ENCODE assay signal across 12 cellular contexts in the genomic region with DNA sequence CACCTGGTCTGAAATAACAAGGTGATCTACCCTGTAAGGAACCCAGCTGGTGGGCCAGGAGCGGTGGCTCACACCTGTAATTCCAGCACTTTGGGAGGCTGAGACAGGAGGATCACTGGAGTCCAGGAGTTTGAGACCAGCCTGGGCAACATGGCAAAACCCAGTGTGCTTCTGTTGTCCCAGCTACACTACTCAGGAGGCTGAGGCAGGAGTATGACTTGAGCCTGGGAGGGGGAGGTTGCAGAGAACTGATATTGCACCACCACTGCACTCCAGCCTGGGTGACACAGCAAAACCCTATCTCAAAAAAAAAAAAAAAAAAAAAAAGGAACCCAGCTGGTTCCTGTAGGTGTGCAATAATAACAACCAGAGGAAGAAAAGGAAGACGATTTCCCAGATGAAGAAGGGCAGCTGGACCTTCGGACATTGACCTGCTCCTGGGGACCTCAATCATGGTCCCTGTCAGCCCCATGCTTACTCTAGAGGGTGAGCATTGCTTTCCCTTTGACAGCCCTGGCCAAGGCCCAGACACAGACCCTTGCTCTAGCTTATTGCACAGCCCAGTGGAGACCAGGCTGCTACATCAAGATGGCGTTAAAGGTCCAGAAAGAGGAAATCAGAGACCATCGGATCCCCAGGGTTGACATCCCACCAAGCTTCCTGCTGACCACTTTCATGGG. TPM values are rescaled to one million over a fixed set of nuclear protein-coding genes. Genes with fewer than 3 reads are reported as not detected.
DNase-seq lines count a peak whose midpoint lies in the region; ATAC-seq and TF ChIP-seq lines count a peak whose summit lies in the region.
"Had no signal": no experiment of that assay in that cellular context is flagged by ENCODE, and none has a peak within 500 bp of the region (broad histone marks: within the 10 kb centered on the region; RNA-seq: fewer than 3 reads in every experiment).

No MANE protein-coding gene starts in this region.

- TF ChIP-seq CTCF in Caco-2 (IDR thresholded peaks at IDR 0.05; ENCODE audit: insufficient read depth in 1 of 2, low read depth in 1 of 2, low read length in 1 of 2, severe bottlenecking in 1 of 2, unreplicated experiment in 1 of 2) = no peak

- no peaks in the 10 kb centered on the region for H3K27me3 ChIP-seq in Caco-2 (replicated peaks; ENCODE audit: control insufficient read depth, insufficient read depth, low read length)
- H3K27me3 ChIP-seq: tibial nerve had no signal

- H3K4me3 Mint-ChIP-seq in Caco-2 (ENCODE audit: unreplicated experiment) = peak overlapping the region; percentile 61
- peak overlapping the region; percentile 43 for H3K4me3 Mint-ChIP-seq in dendritic cell treated with granulocyte-macrophage colony-stimulating factor and Interleukin-4, amounts not matched to agents 40 ng/mL and 50 ng/mL, for 4 days
- H3K4me3 Mint-ChIP-seq in natural killer cell treated with Interleukin-12 subunit alpha and Interleukin-12 subunit beta and Interleukin-15 and Interleukin-18, amount 100 ng/mL, for 72 hours = no peak overlapping the region

- H3K27me3 Mint-ChIP-seq in Caco-2 (ENCODE audit: insufficient read depth, unreplicated experiment) = no peaks in the 10 kb centered on the region
- H3K27me3 Mint-ChIP-seq in dendritic cell treated with granulocyte-macrophage colony-stimulating factor and Interleukin-4, amounts not matched to agents 40 ng/mL and 50 ng/mL, for 4 days = no peaks in the 10 kb centered on the region
- peaks cover 9 to 15% of the 10 kb centered on the region in 2 donors for H3K27me3 Mint-ChIP-seq in natural killer cell treated with Interleukin-12 subunit alpha and Interleukin-12 subunit beta and Interleukin-15 and Interleukin-18, amount 100 ng/mL, for 72 hours

- BruUV-seq in Caco-2 (replicated peaks; lab: Mats Ljungman, UMichigan) = no TSS peak

- peaks cover 35% of the 10 kb centered on the region for H3K4me1 ChIP-seq in Caco-2

- peaks cover 12% of the 10 kb centered on the region for H3K36me3 ChIP-seq in Caco-2 (ENCODE audit: control insufficient read depth, insufficient read depth, low read length)

- CTCF ChIA-PET in Caco-2 (lab: Charles Lee) = interaction anchor here (0.6 to 2.2 kb wide), 2 partner anchors 10 to 332 kb away, joined by 4 to 36 read pairs; no protein-coding TSS in a partner anchor

- H3K9me3 ChIP-seq in Caco-2 = no peaks in the 10 kb centered on the region
- H3K9me3 ChIP-seq: tibial nerve had no signal

- intact Hi-C loops in Caco-2 (cut with micrococcal nuclease; ENCODE audit: unreplicated experiment) = loop anchor here (1.0 kb wide), 2 partner anchors 10 to 108 kb away; a partner anchor contains a TSS
- intact Hi-C loops in dendritic cell treated with granulocyte-macrophage colony-stimulating factor and Interleukin-4, amounts not matched to agents 40 ng/mL and 50 ng/mL, for 4 days (cut with micrococcal nuclease) = loop anchor here (2.0 kb wide), 1 partner anchor 15 kb away; no protein-coding TSS in a partner anchor

- peak; percentile 34 to 40 for ATAC-seq in natural killer cell treated with Interleukin-12 subunit alpha and Interleukin-12 subunit beta and Interleukin-15 and Interleukin-18, amount 100 ng/mL, for 72 hours
- no peak for ATAC-seq in HG03378 (IDR thresholded peaks at IDR 0.05; ENCODE audit: unreplicated experiment)
- no peak for ATAC-seq in HG02588 (IDR thresholded peaks at IDR 0.05; ENCODE audit: unreplicated experiment)

- no peak overlapping the region for H3K4me3 ChIP-seq in Caco-2 (ENCODE audit: low read depth, low read length)
- H3K4me3 ChIP-seq: tibial nerve had no signal

- peak overlapping the region; percentile 90 for H3K27ac Mint-ChIP-seq in Caco-2 (ENCODE audit: unreplicated experiment)
- peak overlapping the region; percentile 83 for H3K27ac Mint-ChIP-seq in dendritic cell treated with granulocyte-macrophage colony-stimulating factor and Interleukin-4, amounts not matched to agents 40 ng/mL and 50 ng/mL, for 4 days
- peak overlapping the region in 1 of 2 donors; percentile 33 for H3K27ac Mint-ChIP-seq in natural killer cell treated with Interleukin-12 subunit alpha and Interleukin-12 subunit beta and Interleukin-15 and Interleukin-18, amount 100 ng/mL, for 72 hours

- DNase-seq in Caco-2 (peak; percentile 69 to 78), NOMO-1 treated with dmso at 0.1 percent for 144 hours (lab: John Stamatoyannopoulos, UW; ENCODE audit: unreplicated experiment) (peak; percentile 37), NCI-H1930 (lab: John Stamatoyannopoulos, UW) (no peak), middle frontal gyrus (ENCODE audit: extremely low spot score, low spot score) (no peak)
- DNase-seq in natural killer cell treated with Interleukin-12 subunit alpha and Interleukin-12 subunit beta and Interleukin-15 and Interleukin-18, amount 100 ng/mL, for 72 hours (ENCODE audit: low spot score) = no peak
- DNase-seq: NCI-H1436 treated with DMSO at 0.1 percent for 48 hours; RPMI8226; stimulated activated CD4-positive, alpha-beta T cell treated with anti-CD3 and anti-CD28 coated beads, Interleukin-2, amount 100 ng/mL, for 48 hours had no signal

- POLR2A ChIA-PET in Caco-2 (lab: Charles Lee) = interaction anchor here (0.8 to 5.4 kb wide), 4 partner anchors 10 to 103 kb away, joined by 3 to 99 read pairs (median 13); no protein-coding TSS in a partner anchor

- H3K4me1 Mint-ChIP-seq in Caco-2 (ENCODE audit: low read depth, unreplicated experiment) = peaks cover 21% of the 10 kb centered on the region
- peaks cover 72% of the 10 kb centered on the region for H3K4me1 Mint-ChIP-seq in dendritic cell treated with granulocyte-macrophage colony-stimulating factor and Interleukin-4, amounts not matched to agents 40 ng/mL and 50 ng/mL, for 4 days (ENCODE audit: low read depth)
- peaks cover 23 to 27% of the 10 kb centered on the region in 2 donors for H3K4me1 Mint-ChIP-seq in natural killer cell treated with Interleukin-12 subunit alpha and Interleukin-12 subunit beta and Interleukin-15 and Interleukin-18, amount 100 ng/mL, for 72 hours (ENCODE audit: low read depth in 2 of 2)

- peaks cover 53% of the 10 kb centered on the region for H3K36me3 Mint-ChIP-seq in Caco-2 (ENCODE audit: insufficient read depth, unreplicated experiment)
- H3K36me3 Mint-ChIP-seq in dendritic cell treated with granulocyte-macrophage colony-stimulating factor and Interleukin-4, amounts not matched to agents 40 ng/mL and 50 ng/mL, for 4 days (ENCODE audit: low read depth) = peaks cover 25% of the 10 kb centered on the region
- peaks cover 6% of the 10 kb centered on the region for H3K36me3 Mint-ChIP-seq in natural killer cell treated with Interleukin-12 subunit alpha and Interleukin-12 subunit beta and Interleukin-15 and Interleukin-18, amount 100 ng/mL, for 72 hours

- no peaks in the 10 kb centered on the region for H3K9me3 Mint-ChIP-seq in Caco-2 (ENCODE audit: unreplicated experiment)
- H3K9me3 Mint-ChIP-seq in dendritic cell treated with granulocyte-macrophage colony-stimulating factor and Interleukin-4, amounts not matched to agents 40 ng/mL and 50 ng/mL, for 4 days = no peaks in the 10 kb centered on the region
- no peaks in the 10 kb centered on the region for H3K9me3 Mint-ChIP-seq in natural killer cell treated with Interleukin-12 subunit alpha and Interleukin-12 subunit beta and Interleukin-15 and Interleukin-18, amount 100 ng/mL, for 72 hours

RNA-seq across cellular contexts. Expression of a gene that starts 5.4 kb away (rescaled TPM):
- total RNA-seq in Caco-2 (2022) = 72.7 and 73.7 TPM in 2 replicates
- 10 to 100 TPM; 25.3 to 35.2 TPM for total RNA-seq in natural killer cell treated with Interleukin-12 subunit alpha and Interleukin-12 subunit beta and Interleukin-15 and Interleukin-18, amount 100 ng/mL, for 72 hours

Comparison
In these comparisons a context has a peak if more than half of its experiments do, and no peak if none do; other contexts are left out.
1. DNase-seq: peak in Caco-2 (2 of 2) and NOMO-1 treated with dmso at 0.1 percent for 144 hours (single experiment); none in natural killer cell treated with Interleukin-12 subunit alpha and Interleukin-12 subunit beta and Interleukin-15 and Interleukin-18, amount 100 ng/mL, for 72 hours (single experiment), NCI-H1930 (0 of 2) and middle frontal gyrus (single experiment).
2. ATAC-seq: peak in natural killer cell treated with Interleukin-12 subunit alpha and Interleukin-12 subunit beta and Interleukin-15 and Interleukin-18, amount 100 ng/mL, for 72 hours (2 of 2); none in HG03378 (single experiment) and HG02588 (single experiment).